In the genomic region with DNA sequence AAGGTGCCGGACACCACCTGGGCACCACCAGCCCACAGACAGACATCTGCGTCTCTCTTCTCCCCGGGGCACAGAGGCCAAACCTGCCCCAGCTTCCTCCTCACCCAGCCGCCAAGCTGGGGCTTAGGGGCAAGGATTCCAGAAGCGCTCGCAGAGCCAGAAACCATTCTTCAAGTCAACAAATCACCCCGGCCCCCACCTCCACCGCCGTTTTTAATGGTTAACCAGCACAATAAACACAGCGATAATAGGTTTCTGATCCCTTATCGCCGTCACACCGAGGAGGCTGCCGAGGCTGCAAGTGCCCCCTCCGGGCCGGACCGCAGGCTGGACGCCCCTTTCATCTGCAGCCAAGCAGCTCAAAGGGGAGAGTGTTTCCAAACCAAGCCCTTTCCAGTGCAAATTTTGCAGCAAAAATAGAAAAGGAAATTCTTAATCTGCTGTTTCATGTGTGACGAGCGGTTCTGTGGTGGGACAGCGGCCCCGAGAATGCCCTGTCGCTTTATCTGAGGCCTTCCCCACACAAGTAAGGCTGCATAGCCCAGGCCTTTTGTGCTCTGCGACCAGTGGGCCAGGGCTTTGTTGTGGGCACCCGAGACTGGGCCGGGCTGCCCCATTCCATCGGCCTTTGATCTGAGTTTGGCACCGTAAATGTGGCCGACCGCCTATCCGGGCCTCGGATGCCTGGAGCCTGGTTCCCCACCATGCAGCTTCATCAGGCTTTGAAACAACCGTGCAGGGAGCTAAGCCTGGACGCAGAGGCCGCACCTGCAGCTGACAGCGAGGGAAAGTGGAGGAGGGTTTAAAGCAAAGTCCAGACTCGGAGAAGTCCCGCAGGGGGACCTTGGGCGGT, we compare ENCODE assay signal across 1 cellular context.
TF ChIP-seq lines count a peak whose summit lies in the region.

No MANE protein-coding gene starts in this region.

TF ChIP-seq in HepG2, 621 proteins besides CTCF, POLR2A, EP300 and RAD21 (continued from another document and continues in another):
- TF ChIP-seq NFE2L2 (IDR thresholded peaks at IDR 0.05; ENCODE audit: low read length) (no peak), ZNF124 (CRISPR knock-in tag; IDR thresholded peaks at IDR 0.05) (no peak), ZNF782 (CRISPR knock-in tag; IDR thresholded peaks at IDR 0.05; ENCODE audit: borderline replicate concordance) (no peak), SIN3B (IDR thresholded peaks at IDR 0.05; ENCODE audit: low read length) (no peak), XRCC5 (optimal IDR thresholded peaks at IDR 0.05; ENCODE audit: low read length) (peak; percentile 91), SMYD3 (CRISPR knock-in tag; IDR thresholded peaks at IDR 0.05) (no peak), NCOR1 (IDR thresholded peaks at IDR 0.05; ENCODE audit: borderline replicate concordance, low read length) (peak; percentile 49; the same call in 1 of the 2 replicates), ZFP36L1 (CRISPR knock-in tag; IDR thresholded peaks at IDR 0.05) (no peak), ZNF142 (CRISPR knock-in tag; IDR thresholded peaks at IDR 0.05) (no peak), ZNF720 (CRISPR knock-in tag; IDR thresholded peaks at IDR 0.05) (no peak), ETV5 (CRISPR knock-in tag; IDR thresholded peaks at IDR 0.05; ENCODE audit: borderline replicate concordance) (peak; percentile 30; the same call in 1 of the 2 replicates), ZNF18 (CRISPR knock-in tag; IDR thresholded peaks at IDR 0.05; ENCODE audit: insufficient replicate concordance) (no peak), FOXA1 (IDR thresholded peaks at IDR 0.05) (no peak), FOXA1 (CRISPR knock-in tag; IDR thresholded peaks at IDR 0.05) (peak; percentile 55), ZNF678 (CRISPR knock-in tag; IDR thresholded peaks at IDR 0.05) (0 out of 2 replicates have a peak, but pooled peaks have one; percentile 42), IRX3 (CRISPR knock-in tag; IDR thresholded peaks at IDR 0.05; ENCODE audit: borderline replicate concordance, low read depth) (no peak), ARNTL (CRISPR knock-in tag; IDR thresholded peaks at IDR 0.05) (peak; percentile 55; the same call in 1 of the 2 replicates), BHLHE40 (IDR thresholded peaks at IDR 0.05; ENCODE audit: low read length) (no peak), HMG20B (CRISPR knock-in tag; conservative IDR thresholded peaks at IDR 0.05) (peak; percentile 68), NAIF1 (CRISPR knock-in tag; IDR thresholded peaks at IDR 0.05; ENCODE audit: borderline replicate concordance) (no peak), POGZ (CRISPR knock-in tag; IDR thresholded peaks at IDR 0.05) (no peak), CREBL2 (CRISPR knock-in tag; IDR thresholded peaks at IDR 0.05; ENCODE audit: borderline replicate concordance) (no peak), YEATS4 (CRISPR knock-in tag; IDR thresholded peaks at IDR 0.05; ENCODE audit: borderline replicate concordance) (peak; percentile 54; the same call in 1 of the 2 replicates), ZNF607 (CRISPR knock-in tag; IDR thresholded peaks at IDR 0.05; ENCODE audit: borderline replicate concordance) (no peak), TARDBP (CRISPR knock-in tag; IDR thresholded peaks at IDR 0.05) (peak; percentile 52; the same call in 1 of the 2 replicates), ZNF121 (CRISPR knock-in tag; IDR thresholded peaks at IDR 0.05) (no peak), GATA4 (IDR thresholded peaks at IDR 0.05; ENCODE audit: borderline replicate concordance, low read depth) (peak; percentile 87; the same call in 1 of the 2 replicates), PPARG (CRISPR knock-in tag; conservative IDR thresholded peaks at IDR 0.05) (peak; percentile 87), PAX8 (CRISPR knock-in tag; IDR thresholded peaks at IDR 0.05; ENCODE audit: borderline replicate concordance) (no peak), ZNF740 (CRISPR knock-in tag; IDR thresholded peaks at IDR 0.05) (no peak), ZSCAN25 (CRISPR knock-in tag; IDR thresholded peaks at IDR 0.05) (no peak), NONO (IDR thresholded peaks at IDR 0.05) (no peak), NONO (CRISPR knock-in tag; conservative IDR thresholded peaks at IDR 0.05) (0 out of 2 replicates have a peak, but pooled peaks have one; percentile 32), ZNF598 (CRISPR knock-in tag; IDR thresholded peaks at IDR 0.05; ENCODE audit: borderline replicate concordance) (0 out of 2 replicates have a peak, but pooled peaks have one; percentile 21), ZNF407 (CRISPR knock-in tag; IDR thresholded peaks at IDR 0.05; ENCODE audit: not compliant biosample characterization) (no peak), GTF3A (CRISPR knock-in tag; conservative IDR thresholded peaks at IDR 0.05) (no peak), ZMYM4 (CRISPR knock-in tag; IDR thresholded peaks at IDR 0.05) (no peak), TMF1 (CRISPR knock-in tag; IDR thresholded peaks at IDR 0.05; ENCODE audit: low read depth) (no peak), TCF12 (IDR thresholded peaks at IDR 0.05) (no peak), TCF12 (CRISPR knock-in tag; IDR thresholded peaks at IDR 0.05) (no peak), IRF2 (CRISPR knock-in tag; IDR thresholded peaks at IDR 0.05) (no peak; the same call in 1 of the 2 replicates), ZNF24 (IDR thresholded peaks at IDR 0.05) (no peak)
- TF ChIP-seq, protein P1, sequence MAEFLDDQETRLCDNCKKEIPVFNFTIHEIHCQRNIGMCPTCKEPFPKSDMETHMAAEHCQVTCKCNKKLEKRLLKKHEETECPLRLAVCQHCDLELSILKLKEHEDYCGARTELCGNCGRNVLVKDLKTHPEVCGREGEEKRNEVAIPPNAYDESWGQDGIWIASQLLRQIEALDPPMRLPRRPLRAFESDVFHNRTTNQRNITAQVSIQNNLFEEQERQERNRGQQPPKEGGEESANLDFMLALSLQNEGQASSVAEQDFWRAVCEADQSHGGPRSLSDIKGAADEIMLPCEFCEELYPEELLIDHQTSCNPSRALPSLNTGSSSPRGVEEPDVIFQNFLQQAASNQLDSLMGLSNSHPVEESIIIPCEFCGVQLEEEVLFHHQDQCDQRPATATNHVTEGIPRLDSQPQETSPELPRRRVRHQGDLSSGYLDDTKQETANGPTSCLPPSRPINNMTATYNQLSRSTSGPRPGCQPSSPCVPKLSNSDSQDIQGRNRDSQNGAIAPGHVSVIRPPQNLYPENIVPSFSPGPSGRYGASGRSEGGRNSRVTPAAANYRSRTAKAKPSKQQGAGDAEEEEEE (CRISPR knock-in tag; IDR thresholded peaks at IDR 0.05; ENCODE audit: borderline replicate concordance): peak; percentile 45; the same call in 1 of the 2 replicates
